In genomic region chr22:50161508-50162390, GRCh38 we compare ENCODE assay signal across 13 cellular contexts. TPM values are rescaled to one million over a fixed set of nuclear protein-coding genes. Genes with fewer than 3 reads are reported as not detected.
DNase-seq lines count a peak whose midpoint lies in the region; TF ChIP-seq lines count a peak whose summit lies in the region.
"Had no signal": no experiment of that assay in that cellular context is flagged by ENCODE, and none has a peak within 500 bp of the region (broad histone marks: within the 10 kb centered on the region; RNA-seq: fewer than 3 reads in every experiment).

No MANE protein-coding gene starts in this region.

- no peak for TF ChIP-seq CTCF in endodermal cell (conservative IDR thresholded peaks at IDR 0.05)
- no peak for TF ChIP-seq CTCF in osteoblast (IDR thresholded peaks at IDR 0.05; ENCODE audit: extremely low read depth, low read depth, low read length)

- H3K9me3 ChIP-seq in endodermal cell (ENCODE audit: control insufficient read depth, low read length), result no peaks in the 10 kb centered on the region
- no peaks in the 10 kb centered on the region for H3K9me3 ChIP-seq in osteoblast (ENCODE audit: low read depth, low read length)
- H3K9me3 ChIP-seq: Caco-2 had no signal

- H3K79me2 ChIP-seq in osteoblast (ENCODE audit: insufficient read depth, low read length), result no peaks in the 10 kb centered on the region

- H3K9me3 Mint-ChIP-seq in endodermal cell, result peaks cover under 1% of the 10 kb centered on the region
- H3K9me3 Mint-ChIP-seq: CD8-positive, alpha-beta memory T cell; H9 had no signal

- no peak overlapping the region for H2AFZ ChIP-seq in osteoblast (ENCODE audit: low read length)

- H3K36me3 Mint-ChIP-seq in endodermal cell (ENCODE audit: low read depth), result no peaks in the 10 kb centered on the region
- H3K36me3 Mint-ChIP-seq: CD8-positive, alpha-beta memory T cell had no signal

- no peak overlapping the region for H3K27ac ChIP-seq in endodermal cell (ENCODE audit: low read depth, low read length)
- H3K27ac ChIP-seq in osteoblast (ENCODE audit: low read depth, low read length), result no peak overlapping the region
- H3K27ac ChIP-seq: 22Rv1 had no signal

- no peaks in the 10 kb centered on the region for H4K20me1 ChIP-seq in osteoblast (ENCODE audit: insufficient read depth, low read length)

- H3K36me3 ChIP-seq in H7 (replicated peaks; ENCODE audit: control insufficient read depth, insufficient read depth, low read length) (no peaks in the 10 kb centered on the region), endodermal cell (ENCODE audit: control insufficient read depth, insufficient read depth, low read length) (no peaks in the 10 kb centered on the region), osteoblast (ENCODE audit: insufficient read depth, low read length) (no peaks in the 10 kb centered on the region)

- no peaks in the 10 kb centered on the region for H3K4me1 ChIP-seq in endodermal cell (ENCODE audit: control insufficient read depth, insufficient read depth, low read length)
- no peaks in the 10 kb centered on the region for H3K4me1 ChIP-seq in osteoblast (ENCODE audit: insufficient read depth, low read length)
- H3K4me1 ChIP-seq: Caco-2 had no signal

- no peak overlapping the region for H3K27ac Mint-ChIP-seq in endodermal cell

- WGBS in endodermal cell (ENCODE audit: insufficient coverage in 1 of 2, insufficient read length in 1 of 2), 2 experiments, result 90% methylated on average over 15 to 23 of the region's 23 CpGs

- H3K4me1 Mint-ChIP-seq in endodermal cell, result peaks cover 4% of the 10 kb centered on the region
- H3K4me1 Mint-ChIP-seq: CD8-positive, alpha-beta memory T cell had no signal

- peak; percentile 60 for DNase-seq in activated effector memory CD4-positive, alpha-beta T cell treated with anti-CD3 and anti-CD28 coated beads, Interleukin-2, amount 50 U/mL, for 16 hours
- no peak for DNase-seq in activated effector memory CD4-positive, alpha-beta T cell treated with Interleukin-2 at 50 U/mL for 16 hours
- DNase-seq in H7 (peak; percentile 43), endodermal cell (peak; percentile 53), osteoblast (ENCODE audit: insufficient read length, low spot score, missing footprints) (peak; percentile 32), superior temporal gyrus (ENCODE audit: extremely low spot score) (no peak), SKM-1 (lab: John Stamatoyannopoulos, UW; ENCODE audit: unreplicated experiment) (no peak)
- DNase-seq in activated naive CD4-positive, alpha-beta T cell (lab: John Stamatoyannopoulos, UW), result no peak
- DNase-seq: Caco-2; CD8-positive, alpha-beta memory T cell; DMS53; H9 had no signal

- no peak overlapping the region for H3K4me3 Mint-ChIP-seq in endodermal cell
- H3K4me3 Mint-ChIP-seq: CD8-positive, alpha-beta memory T cell; H9 had no signal

- peaks cover under 1% of the 10 kb centered on the region for H3K27me3 Mint-ChIP-seq in endodermal cell (ENCODE audit: insufficient read depth)

- H3K27me3 ChIP-seq in H7 (ENCODE audit: control insufficient read depth, insufficient read depth, low read length), result no peaks in the 10 kb centered on the region
- H3K27me3 ChIP-seq in endodermal cell (ENCODE audit: control insufficient read depth, insufficient read depth, low read length, poor library complexity, severe bottlenecking), result peaks cover 7% of the 10 kb centered on the region
- peaks cover 29% of the 10 kb centered on the region for H3K27me3 ChIP-seq in osteoblast (ENCODE audit: insufficient read depth, low read length)

- H3K9ac ChIP-seq in endodermal cell (ENCODE audit: extremely low read depth, low read length, poor library complexity, severe bottlenecking), result no peak overlapping the region

- no peak overlapping the region for H3K4me2 ChIP-seq in osteoblast (ENCODE audit: insufficient read depth, low read length)

- H3K4me3 ChIP-seq in H7 (ENCODE audit: insufficient read depth, low read depth, low read length), result no peak overlapping the region
- no peak overlapping the region for H3K4me3 ChIP-seq in endodermal cell (ENCODE audit: low read length)
- H3K4me3 ChIP-seq in osteoblast (ENCODE audit: insufficient read depth, low read length), result no peak overlapping the region

RNA-seq across cellular contexts. Expression of gene PANX2, which starts 8.8 kb away (rescaled TPM):
- 2.2 and 2.6 TPM in 2 replicates for total RNA-seq in H7 (2014; rRNA removed; shearing (Covaris generic))
- total RNA-seq in endodermal cell (10 to 100 TPM in 1 of 2 donors, 1 to 10 TPM in 1; 8.8 to 11.2 TPM), osteoblast (under 0.01 and 0.29 TPM in 2 replicates)
- polyA plus RNA-seq in endodermal cell (2013, experiment 1 of 2), result 1.6 TPM
- 1.4 TPM for polyA plus RNA-seq in endodermal cell (2013, experiment 2 of 2)
- polyA plus RNA-seq: CD8-positive, alpha-beta memory T cell had no signal

RNA-seq across cellular contexts. Expression of gene TRABD, which starts 24.0 kb away (rescaled TPM):
- 83.1 and 84.6 TPM in 2 replicates for total RNA-seq in H7 (2014; rRNA removed; shearing (Covaris generic))
- total RNA-seq in endodermal cell (10 to 100 TPM; 49.6 to 56.4 TPM), osteoblast (13.6 and 13.8 TPM in 2 replicates)
- polyA plus RNA-seq in endodermal cell (2013, experiment 1 of 2), result 34.2 TPM
- polyA plus RNA-seq in endodermal cell (2013, experiment 2 of 2), result 30.6 TPM

RNA-seq across cellular contexts. Expression of gene SELENOO, which starts 39.1 kb away (rescaled TPM):
- total RNA-seq in H7 (2014; rRNA removed; shearing (Covaris generic)), result 27.8 and 29.9 TPM in 2 replicates
- total RNA-seq in endodermal cell (10 to 100 TPM; 22.2 to 22.9 TPM), osteoblast (13.0 and 15.6 TPM in 2 replicates)
- 17.4 TPM for polyA plus RNA-seq in endodermal cell (2013, experiment 1 of 2)
- 17.2 TPM for polyA plus RNA-seq in endodermal cell (2013, experiment 2 of 2)

Comparison
In these comparisons a context has a peak if more than half of its experiments do, and no peak if none do; other contexts are left out.
1. DNase-seq: peak in activated effector memory CD4-positive, alpha-beta T cell treated with anti-CD3 and anti-CD28 coated beads, Interleukin-2, amount 50 U/mL, for 16 hours (single experiment), H7 (single experiment), endodermal cell (single experiment) and osteoblast (single experiment); none in activated effector memory CD4-positive, alpha-beta T cell treated with Interleukin-2 at 50 U/mL for 16 hours (single experiment), superior temporal gyrus (single experiment), activated naive CD4-positive, alpha-beta T cell (0 of 4) and SKM-1 (single experiment).